1 cellular context compared by ENCODE assay signal in genomic region chr5:135465391-135466122, GRCh38.
TF ChIP-seq lines count a peak whose summit lies in the region.

No MANE protein-coding gene starts in this region.

TF ChIP-seq in GM23338, 12 proteins besides CTCF, POLR2A, EP300 and RAD21 (continued from another document):
- TF ChIP-seq REST (IDR thresholded peaks at IDR 0.05; ENCODE audit: unreplicated experiment) (no peak), NANOG (IDR thresholded peaks at IDR 0.05; ENCODE audit: borderline replicate concordance) (no peak), EZH2 (IDR thresholded peaks at IDR 0.05; ENCODE audit: low read depth, unreplicated experiment) (no peak), POLR2AphosphoS5 (IDR thresholded peaks at IDR 0.05; ENCODE audit: low read depth) (no peak), JUNB (IDR thresholded peaks at IDR 0.05; ENCODE audit: unreplicated experiment) (no peak), STAT1 (IDR thresholded peaks at IDR 0.05; ENCODE audit: unreplicated experiment) (no peak), ZNF114 (CRISPR knock-in tag; IDR thresholded peaks at IDR 0.05) (no peak), ZNF331 (CRISPR knock-in tag; IDR thresholded peaks at IDR 0.05; ENCODE audit: low read depth) (no peak)
- TF ChIP-seq, protein P1, sequence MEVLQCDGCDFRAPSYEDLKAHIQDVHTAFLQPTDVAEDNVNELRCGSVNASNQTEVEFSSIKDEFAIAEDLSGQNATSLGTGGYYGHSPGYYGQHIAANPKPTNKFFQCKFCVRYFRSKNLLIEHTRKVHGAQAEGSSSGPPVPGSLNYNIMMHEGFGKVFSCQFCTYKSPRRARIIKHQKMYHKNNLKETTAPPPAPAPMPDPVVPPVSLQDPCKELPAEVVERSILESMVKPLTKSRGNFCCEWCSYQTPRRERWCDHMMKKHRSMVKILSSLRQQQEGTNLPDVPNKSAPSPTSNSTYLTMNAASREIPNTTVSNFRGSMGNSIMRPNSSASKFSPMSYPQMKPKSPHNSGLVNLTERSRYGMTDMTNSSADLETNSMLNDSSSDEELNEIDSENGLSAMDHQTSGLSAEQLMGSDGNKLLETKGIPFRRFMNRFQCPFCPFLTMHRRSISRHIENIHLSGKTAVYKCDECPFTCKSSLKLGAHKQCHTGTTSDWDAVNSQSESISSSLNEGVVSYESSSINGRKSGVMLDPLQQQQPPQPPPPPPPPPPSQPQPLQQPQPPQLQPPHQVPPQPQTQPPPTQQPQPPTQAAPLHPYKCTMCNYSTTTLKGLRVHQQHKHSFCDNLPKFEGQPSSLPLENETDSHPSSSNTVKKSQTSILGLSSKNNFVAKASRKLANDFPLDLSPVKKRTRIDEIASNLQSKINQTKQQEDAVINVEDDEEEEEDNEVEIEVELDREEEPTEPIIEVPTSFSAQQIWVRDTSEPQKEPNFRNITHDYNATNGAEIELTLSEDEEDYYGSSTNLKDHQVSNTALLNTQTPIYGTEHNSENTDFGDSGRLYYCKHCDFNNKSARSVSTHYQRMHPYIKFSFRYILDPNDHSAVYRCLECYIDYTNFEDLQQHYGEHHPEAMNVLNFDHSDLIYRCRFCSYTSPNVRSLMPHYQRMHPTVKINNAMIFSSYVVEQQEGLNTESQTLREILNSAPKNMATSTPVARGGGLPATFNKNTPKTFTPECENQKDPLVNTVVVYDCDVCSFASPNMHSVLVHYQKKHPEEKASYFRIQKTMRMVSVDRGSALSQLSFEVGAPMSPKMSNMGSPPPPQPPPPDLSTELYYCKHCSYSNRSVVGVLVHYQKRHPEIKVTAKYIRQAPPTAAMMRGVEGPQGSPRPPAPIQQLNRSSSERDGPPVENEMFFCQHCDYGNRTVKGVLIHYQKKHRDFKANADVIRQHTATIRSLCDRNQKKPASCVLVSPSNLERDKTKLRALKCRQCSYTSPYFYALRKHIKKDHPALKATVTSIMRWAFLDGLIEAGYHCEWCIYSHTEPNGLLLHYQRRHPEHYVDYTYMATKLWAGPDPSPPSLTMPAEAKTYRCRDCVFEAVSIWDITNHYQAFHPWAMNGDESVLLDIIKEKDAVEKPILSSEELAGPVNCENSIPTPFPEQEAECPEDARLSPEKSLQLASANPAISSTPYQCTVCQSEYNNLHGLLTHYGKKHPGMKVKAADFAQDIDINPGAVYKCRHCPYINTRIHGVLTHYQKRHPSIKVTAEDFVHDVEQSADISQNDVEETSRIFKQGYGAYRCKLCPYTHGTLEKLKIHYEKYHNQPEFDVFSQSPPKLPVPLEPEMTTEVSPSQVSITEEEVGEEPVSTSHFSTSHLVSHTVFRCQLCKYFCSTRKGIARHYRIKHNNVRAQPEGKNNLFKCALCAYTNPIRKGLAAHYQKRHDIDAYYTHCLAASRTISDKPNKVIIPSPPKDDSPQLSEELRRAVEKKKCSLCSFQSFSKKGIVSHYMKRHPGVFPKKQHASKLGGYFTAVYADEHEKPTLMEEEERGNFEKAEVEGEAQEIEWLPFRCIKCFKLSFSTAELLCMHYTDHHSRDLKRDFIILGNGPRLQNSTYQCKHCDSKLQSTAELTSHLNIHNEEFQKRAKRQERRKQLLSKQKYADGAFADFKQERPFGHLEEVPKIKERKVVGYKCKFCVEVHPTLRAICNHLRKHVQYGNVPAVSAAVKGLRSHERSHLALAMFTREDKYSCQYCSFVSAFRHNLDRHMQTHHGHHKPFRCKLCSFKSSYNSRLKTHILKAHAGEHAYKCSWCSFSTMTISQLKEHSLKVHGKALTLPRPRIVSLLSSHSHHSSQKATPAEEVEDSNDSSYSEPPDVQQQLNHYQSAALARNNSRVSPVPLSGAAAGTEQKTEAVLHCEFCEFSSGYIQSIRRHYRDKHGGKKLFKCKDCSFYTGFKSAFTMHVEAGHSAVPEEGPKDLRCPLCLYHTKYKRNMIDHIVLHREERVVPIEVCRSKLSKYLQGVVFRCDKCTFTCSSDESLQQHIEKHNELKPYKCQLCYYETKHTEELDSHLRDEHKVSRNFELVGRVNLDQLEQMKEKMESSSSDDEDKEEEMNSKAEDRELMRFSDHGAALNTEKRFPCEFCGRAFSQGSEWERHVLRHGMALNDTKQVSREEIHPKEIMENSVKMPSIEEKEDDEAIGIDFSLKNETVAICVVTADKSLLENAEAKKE (CRISPR knock-in tag; IDR thresholded peaks at IDR 0.05) = no peak
- TF ChIP-seq, protein P2, sequence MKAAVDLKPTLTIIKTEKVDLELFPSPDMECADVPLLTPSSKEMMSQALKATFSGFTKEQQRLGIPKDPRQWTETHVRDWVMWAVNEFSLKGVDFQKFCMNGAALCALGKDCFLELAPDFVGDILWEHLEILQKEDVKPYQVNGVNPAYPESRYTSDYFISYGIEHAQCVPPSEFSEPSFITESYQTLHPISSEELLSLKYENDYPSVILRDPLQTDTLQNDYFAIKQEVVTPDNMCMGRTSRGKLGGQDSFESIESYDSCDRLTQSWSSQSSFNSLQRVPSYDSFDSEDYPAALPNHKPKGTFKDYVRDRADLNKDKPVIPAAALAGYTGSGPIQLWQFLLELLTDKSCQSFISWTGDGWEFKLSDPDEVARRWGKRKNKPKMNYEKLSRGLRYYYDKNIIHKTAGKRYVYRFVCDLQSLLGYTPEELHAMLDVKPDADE (IDR thresholded peaks at IDR 0.05) = no peak
